ENCODE assay signal across 8 cellular contexts in genomic region chr4:87353592-87353991, GRCh38.
DNase-seq lines count a peak whose midpoint lies in the region; ATAC-seq lines count a peak whose summit lies in the region.

No MANE protein-coding gene starts in this region.

- DNase-seq in NCI-H1092 treated with DMSO at 0.1 percent for 48 hours (lab: John Stamatoyannopoulos, UW) (peak; percentile 10), NCI-H1092 (lab: John Stamatoyannopoulos, UW) (no peak), HS-27A (ENCODE audit: low read depth) (peak; percentile 27), fibroblast of the conjunctiva (ENCODE audit: low read depth) (peak; percentile 70), putamen (ENCODE audit: low spot score) (peak; percentile 7), NCI-H2171 (lab: John Stamatoyannopoulos, UW) (no peak)
- peak; percentile 4 to 29 for DNase-seq in activated CD4-positive, alpha-beta T cell treated with anti-CD3 and anti-CD28 coated beads, Interleukin-2, amount 50 U/mL, for 48 hours

- peak; percentile 93 for ATAC-seq in GM21526 (IDR thresholded peaks at IDR 0.05; ENCODE audit: low FRiP score, unreplicated experiment)

Comparison
In these comparisons a context has a peak if more than half of its experiments do, and no peak if none do; other contexts are left out.
1. DNase-seq: peak in NCI-H1092 treated with DMSO at 0.1 percent for 48 hours (single experiment), HS-27A (single experiment), activated CD4-positive, alpha-beta T cell treated with anti-CD3 and anti-CD28 coated beads, Interleukin-2, amount 50 U/mL, for 48 hours (2 of 2), fibroblast of the conjunctiva (single experiment) and putamen (single experiment); none in NCI-H1092 (single experiment) and NCI-H2171 (single experiment).